In genomic region chr16:4855804-4856203, GRCh38 we compare ENCODE assay signal across 25 cellular contexts. TPM values are rescaled to one million over a fixed set of nuclear protein-coding genes. Genes with fewer than 3 reads are reported as not detected.
DNase-seq lines count a peak whose midpoint lies in the region; ATAC-seq and TF ChIP-seq lines count a peak whose summit lies in the region.
"Had no signal": no experiment of that assay in that cellular context is flagged by ENCODE, and none has a peak within 500 bp of the region (broad histone marks: within the 10 kb centered on the region; RNA-seq: fewer than 3 reads in every experiment).

No MANE protein-coding gene starts in this region.

- H3K9me3 ChIP-seq in adipocyte (ENCODE audit: control insufficient read depth, low read length) (no peaks in the 10 kb centered on the region), neutrophil (no peaks in the 10 kb centered on the region), esophagus squamous epithelium (no peaks in the 10 kb centered on the region)
- H3K9me3 ChIP-seq: A549, BE2C, BLaER1 had no signal

- H3K27ac ChIP-seq in neutrophil (peak overlapping the region; percentile 4), esophagus squamous epithelium (no peak overlapping the region)
- H3K27ac ChIP-seq: 22Rv1, A549, BLaER1 had no signal

- H3K27ac Mint-ChIP-seq in activated naive CD8-positive, alpha-beta T cell treated with anti-CD3 and anti-CD28 coated beads, Interleukin-2, amount 50 U/mL, for 24 hours, result no peak overlapping the region
- H3K27ac Mint-ChIP-seq: CD4-positive, CD25-positive, alpha-beta regulatory T cell; CD8-positive, alpha-beta memory T cell had no signal

- TF ChIP-seq CTCF in neutrophil (IDR thresholded peaks at IDR 0.05) (no peak), esophagus squamous epithelium (IDR thresholded peaks at IDR 0.05) (no peak)

- no peaks in the 10 kb centered on the region for H3K9me3 Mint-ChIP-seq in activated naive CD8-positive, alpha-beta T cell treated with anti-CD3 and anti-CD28 coated beads, Interleukin-2, amount 50 U/mL, for 24 hours
- H3K9me3 Mint-ChIP-seq: CD4-positive, alpha-beta memory T cell; CD4-positive, CD25-positive, alpha-beta regulatory T cell; CD8-positive, alpha-beta memory T cell had no signal

- no peak for TF ChIP-seq POLR2A in esophagus squamous epithelium (IDR thresholded peaks at IDR 0.05)

- WGBS in esophagus squamous epithelium, 2 donors, result 79 to 86% methylated on average over 2 of the region's 2 CpGs

- peak overlapping the region; percentile 27 for H3K9ac ChIP-seq in adipocyte (ENCODE audit: low read length)
- H3K9ac ChIP-seq: BLaER1 had no signal

- H3K4me1 Mint-ChIP-seq in activated naive CD8-positive, alpha-beta T cell treated with anti-CD3 and anti-CD28 coated beads, Interleukin-2, amount 50 U/mL, for 24 hours, result peaks cover 13% of the 10 kb centered on the region

- H3K27me3 Mint-ChIP-seq in activated naive CD8-positive, alpha-beta T cell treated with anti-CD3 and anti-CD28 coated beads, Interleukin-2, amount 50 U/mL, for 24 hours, result no peaks in the 10 kb centered on the region
- H3K27me3 Mint-ChIP-seq: CD4-positive, alpha-beta memory T cell; CD4-positive, CD25-positive, alpha-beta regulatory T cell; CD8-positive, alpha-beta memory T cell had no signal

- peak; percentile 16 for DNase-seq in activated effector memory CD4-positive, alpha-beta T cell treated with anti-CD3 and anti-CD28 coated beads, Interleukin-2, amount 50 U/mL, for 16 hours
- DNase-seq in activated effector memory CD4-positive, alpha-beta T cell treated with Interleukin-2 at 50 U/mL for 16 hours, result no peak
- DNase-seq in adipocyte (ENCODE audit: low read depth), result no peak
- DNase-seq in activated naive CD8-positive, alpha-beta T cell treated with anti-CD3 and anti-CD28 coated beads, Interleukin-2, amount 50 U/mL, for 24 hours, result no peak
- no peak for DNase-seq in Kasumi-1 (lab: John Stamatoyannopoulos, UW)
- no peak for DNase-seq in esophagus squamous epithelium (lab: John Stamatoyannopoulos, UW)
- DNase-seq: BE2C; C1 segment of cervical spinal cord; CD4-positive, alpha-beta memory T cell; CD4-positive, CD25-positive, alpha-beta regulatory T cell; CD8-positive, alpha-beta memory T cell; COR-L47; DMS 273 treated with DMSO at 0.1 percent for 48 hours; DMS153; DMS53; DMS79; DND-41; EL; GDM1 had no signal

- intact Hi-C loops in esophagus squamous epithelium (cut with DNase I), result no loop called here

- no peaks in the 10 kb centered on the region for H3K27me3 ChIP-seq in adipocyte (replicated peaks; ENCODE audit: control insufficient read depth, insufficient read depth, low read length)
- H3K27me3 ChIP-seq in neutrophil, result no peaks in the 10 kb centered on the region
- H3K27me3 ChIP-seq in esophagus squamous epithelium, result no peaks in the 10 kb centered on the region
- H3K27me3 ChIP-seq: BE2C, BLaER1 had no signal

- H3K4me3 ChIP-seq in adipocyte (ENCODE audit: low read length) (no peak overlapping the region), neutrophil (ENCODE audit: low read depth in 1 of 2, low read length in 1 of 2) (no peak overlapping the region), esophagus squamous epithelium (no peak overlapping the region)
- H3K4me3 ChIP-seq: A549, BLaER1, GM12878 had no signal

- peaks cover 41% of the 10 kb centered on the region for H3K4me1 ChIP-seq in adipocyte (ENCODE audit: control insufficient read depth, insufficient read depth, low read length)
- peaks cover 50% of the 10 kb centered on the region in 2 experiments for H3K4me1 ChIP-seq in neutrophil (ENCODE audit: control insufficient read depth in 1 of 2, insufficient read depth in 1 of 2, low read depth in 1 of 2, low read length in 1 of 2)
- peaks cover 0 to 34% (median 18%) of the 10 kb centered on the region in 3 donors for H3K4me1 ChIP-seq in esophagus squamous epithelium
- H3K4me1 ChIP-seq: BE2C had no signal

- peaks cover 50% of the 10 kb centered on the region for H3K36me3 Mint-ChIP-seq in activated naive CD8-positive, alpha-beta T cell treated with anti-CD3 and anti-CD28 coated beads, Interleukin-2, amount 50 U/mL, for 24 hours (ENCODE audit: low read depth)

- peaks cover 61% of the 10 kb centered on the region for H3K36me3 ChIP-seq in adipocyte (ENCODE audit: control insufficient read depth, insufficient read depth, low read length, severe bottlenecking)
- peaks cover 80% of the 10 kb centered on the region for H3K36me3 ChIP-seq in neutrophil
- H3K36me3 ChIP-seq in esophagus squamous epithelium, result peaks cover 25 to 82% (median 33%) of the 10 kb centered on the region in 3 donors

- no peak overlapping the region for H3K4me3 Mint-ChIP-seq in activated naive CD8-positive, alpha-beta T cell treated with anti-CD3 and anti-CD28 coated beads, Interleukin-2, amount 50 U/mL, for 24 hours
- H3K4me3 Mint-ChIP-seq: CD14-positive monocyte; CD4-positive, alpha-beta memory T cell; CD4-positive, CD25-positive, alpha-beta regulatory T cell; CD8-positive, alpha-beta memory T cell had no signal

- ATAC-seq in activated naive CD8-positive, alpha-beta T cell treated with anti-CD3 and anti-CD28 coated beads, Interleukin-2, amount 50 U/mL, for 24 hours, result no peak
- ATAC-seq: A549, GM12878 had no signal

RNA-seq across cellular contexts. Expression of gene UBN1, which starts 8.5 kb away (rescaled TPM):
- total RNA-seq in esophagus squamous epithelium, result 10 to 100 TPM; 12.3 to 22.7 (median 19.6) TPM

RNA-seq across cellular contexts. Expression of gene GLYR1, which starts 8.7 kb away (rescaled TPM):
- total RNA-seq in esophagus squamous epithelium, result 10 to 100 TPM; 31.9 to 47.9 (median 45.8) TPM

RNA-seq across cellular contexts. Expression of gene ROGDI, which starts 53.4 kb away (rescaled TPM):
- 10 to 100 TPM; 16.4 to 35.8 (median 31.6) TPM for total RNA-seq in esophagus squamous epithelium
